In the genomic region with DNA sequence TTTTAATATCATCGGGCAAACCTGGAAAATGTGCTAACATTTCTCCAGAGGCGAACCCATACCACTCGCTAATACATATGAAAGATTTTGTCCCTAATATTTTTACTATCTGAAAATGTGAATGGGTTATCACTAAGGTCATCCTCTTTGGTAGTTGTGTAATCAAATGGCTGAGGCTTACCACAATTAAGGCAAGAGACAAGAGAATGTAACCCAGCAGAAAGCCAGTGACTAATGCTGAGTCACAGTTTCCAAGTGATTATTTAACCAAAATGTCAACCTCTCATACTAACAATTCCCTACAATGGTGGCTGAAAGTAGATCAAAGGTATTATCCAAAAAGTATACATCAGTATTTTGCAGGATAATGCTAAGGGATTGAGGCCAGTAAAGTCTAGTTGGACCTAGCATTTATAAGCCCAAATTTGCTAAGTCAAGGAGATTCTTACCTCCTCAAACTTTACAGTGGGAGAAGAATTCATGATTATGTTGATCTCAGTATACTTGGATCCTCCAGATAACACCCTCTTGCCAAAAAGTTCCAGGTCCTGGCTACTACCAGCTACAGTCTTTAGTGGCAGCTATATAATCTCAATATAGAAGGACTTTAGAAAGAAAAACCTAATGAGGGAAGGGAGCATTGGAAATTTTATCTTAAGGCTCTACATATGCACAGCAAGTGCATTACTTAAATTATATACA, we compare ENCODE assay signal across 8 cellular contexts. TPM values are rescaled to one million over a fixed set of nuclear protein-coding genes. Genes with fewer than 3 reads are reported as not detected.
A peak's percentile ranks its signal among the peaks of the same experiment; 100 is the strongest.
DNase-seq lines count a peak whose midpoint lies in the region; ATAC-seq and TF ChIP-seq lines count a peak whose summit lies in the region.

No MANE protein-coding gene starts in this region.

- no peak for TF ChIP-seq RAD21 in SK-N-SH (IDR thresholded peaks at IDR 0.05; ENCODE audit: low read length)

- intact Hi-C loops in A673 (cut with micrococcal nuclease; ENCODE audit: unreplicated experiment) (no loop called here), sciatic nerve (cut with DNase I) (no loop called here)

- peaks cover 34% of the 10 kb centered on the region for H3K79me2 ChIP-seq in SK-N-SH (ENCODE audit: insufficient read depth)

- H4K20me1 ChIP-seq in SK-N-SH (ENCODE audit: insufficient read depth): peaks cover 38% of the 10 kb centered on the region

- H3K27me3 ChIP-seq in A673 (replicated peaks; ENCODE audit: insufficient read depth, low read depth, low read length, poor library complexity): no peaks in the 10 kb centered on the region
- H3K27me3 ChIP-seq in SK-N-SH (ENCODE audit: insufficient read depth): no peaks in the 10 kb centered on the region

- TF ChIP-seq CTCF in A673 (conservative IDR thresholded peaks at IDR 0.05; ENCODE audit: low read depth, low read length) (no peak), SK-N-SH (IDR thresholded peaks at IDR 0.05) (no peak)

- DNase-seq in A673 (ENCODE audit: low spot score) (peak; percentile 86), SK-N-SH (no peak), fibroblast of gingiva (ENCODE audit: low read depth) (peak; percentile 80), sciatic nerve (ENCODE audit: low spot score) (no peak), NCI-H526 (lab: John Stamatoyannopoulos, UW) (no peak), cortex of kidney (lab: John Stamatoyannopoulos, UW) (no peak), cerebellar cortex (ENCODE audit: low spot score) (no peak)

- H3K36me3 ChIP-seq in A673 (ENCODE audit: insufficient read depth, low read length, poor library complexity, severe bottlenecking) (no peaks in the 10 kb centered on the region), SK-N-SH (replicated peaks in 1 of 2; ENCODE audit: control insufficient read depth in 1 of 2, insufficient read depth in 2 of 2, low read length in 1 of 2) (no peaks in the 10 kb centered on the region)

- H3K4me1 ChIP-seq in A673 (ENCODE audit: insufficient read depth, low read length, poor library complexity, severe bottlenecking): peaks cover 65% of the 10 kb centered on the region
- peaks cover 0 to 22% of the 10 kb centered on the region in 2 experiments; a peak in 3 of 4 replicates for H3K4me1 ChIP-seq in SK-N-SH (ENCODE audit: control insufficient read depth in 1 of 2, insufficient read depth in 2 of 2, low read depth in 1 of 2, low read length in 1 of 2)

- H3K4me3 ChIP-seq in A673 (ENCODE audit: low read depth, low read length, poor library complexity, severe bottlenecking) (no peak overlapping the region), SK-N-SH (ENCODE audit: low read depth in 2 of 2, low read length in 1 of 2) (no peak overlapping the region)

- TF ChIP-seq EP300 in SK-N-SH (IDR thresholded peaks at IDR 0.05; ENCODE audit: borderline replicate concordance in 1 of 2, low read depth in 1 of 2, low read length in 1 of 2): peak in 1 of 2 experiments; percentile 85; a peak in 1 of 4 replicates

- no peak overlapping the region for H2AFZ ChIP-seq in SK-N-SH (ENCODE audit: low read depth)

- H3K4me2 ChIP-seq in SK-N-SH: peak overlapping the region; percentile 9; the same call in 1 of the 2 replicates

- no peaks in the 10 kb centered on the region for H3K9me2 ChIP-seq in SK-N-SH

- CTCF ChIA-PET in A673 (lab: Charles Lee): no interaction called here
- CTCF ChIA-PET in SK-N-SH (lab: Yijun Ruan, JAX): interaction anchor here (1.0 to 1.2 kb wide), 3 partner anchors 10 to 33 kb away, joined by 3 to 6 read pairs (median 3); no protein-coding TSS in a partner anchor

- H3K9ac ChIP-seq in SK-N-SH: no peak overlapping the region

- ATAC-seq in GM19463 (IDR thresholded peaks at IDR 0.05; ENCODE audit: unreplicated experiment): peak; percentile 58
- ATAC-seq in sciatic nerve: peak; percentile 86

- H3K9me3 ChIP-seq in A673 (ENCODE audit: low read depth, low read length, poor library complexity, severe bottlenecking) (no peaks in the 10 kb centered on the region), SK-N-SH (no peaks in the 10 kb centered on the region)

- POLR2A ChIA-PET in A673 (lab: Charles Lee; ENCODE audit: low non-redundant PET) (no interaction called here), SK-N-SH (lab: Yijun Ruan, JAX) (no interaction called here)

- H3F3A ChIP-seq in SK-N-SH (replicated peaks; ENCODE audit: insufficient read depth): peaks cover 21% of the 10 kb centered on the region

- no TSS peak for BruUV-seq in A673 (replicated peaks; lab: Mats Ljungman, UMichigan)

- WGBS in SK-N-SH (ENCODE audit: low lambda C conversion rate): 34% methylated on average over 3 of the region's 3 CpGs

- H3K27ac ChIP-seq in A673 (ENCODE audit: low read depth, low read length, poor library complexity, severe bottlenecking): peak overlapping the region; percentile 71
- peak overlapping the region in 1 of 2 experiments; percentile 63; a peak in 3 of 4 replicates for H3K27ac ChIP-seq in SK-N-SH (ENCODE audit: low read depth in 2 of 2, low read length in 1 of 2)

TF ChIP-seq in SK-N-SH, 30 proteins besides CTCF, POLR2A, EP300 and RAD21 (continues in another document):
- TF ChIP-seq ZBTB33 (IDR thresholded peaks at IDR 0.05; ENCODE audit: borderline replicate concordance, low read depth) (peak; percentile 75; the same call in 1 of the 2 replicates), RFX5 (IDR thresholded peaks at IDR 0.05; ENCODE audit: low read length) (no peak), IRF3 (IDR thresholded peaks at IDR 0.05; ENCODE audit: low read depth, low read length) (no peak), TAF1 (IDR thresholded peaks at IDR 0.05; ENCODE audit: borderline replicate concordance, low read depth, low read length) (no peak), RXRA (IDR thresholded peaks at IDR 0.05; ENCODE audit: borderline replicate concordance, low read depth) (peak; percentile 90; the same call in 1 of the 2 replicates), POLR2AphosphoS5 (IDR thresholded peaks at IDR 0.05; ENCODE audit: low read depth, low read length) (peak; percentile 80; the same call in 1 of the 2 replicates), CHD2 (IDR thresholded peaks at IDR 0.05; ENCODE audit: low read length, partially characterized antibody) (no peak), RCOR1 (IDR thresholded peaks at IDR 0.05; ENCODE audit: low read length) (no peak), GATA2 (CRISPR knock-in tag; IDR thresholded peaks at IDR 0.05) (no peak), NFIC (IDR thresholded peaks at IDR 0.05; ENCODE audit: borderline replicate concordance) (peak; percentile 69; the same call in 1 of the 2 replicates), EZH2phosphoT487 (IDR thresholded peaks at IDR 0.05; ENCODE audit: borderline replicate concordance, low read depth) (no peak), MEF2A (IDR thresholded peaks at IDR 0.05; ENCODE audit: borderline replicate concordance, low read depth) (peak; percentile 42; the same call in 1 of the 2 replicates), TEAD4 (IDR thresholded peaks at IDR 0.05; ENCODE audit: borderline replicate concordance, insufficient read depth) (peak; percentile 81; the same call in 1 of the 2 replicates), YY1 (IDR thresholded peaks at IDR 0.05; ENCODE audit: low read depth) (0 out of 2 replicates have a peak, but pooled peaks have one; percentile 48), TCF12 (IDR thresholded peaks at IDR 0.05) (peak; percentile 91), SMC3 (IDR thresholded peaks at IDR 0.05; ENCODE audit: low read depth, low read length) (no peak), ELF1 (IDR thresholded peaks at IDR 0.05) (no peak)
- TF ChIP-seq, protein P1, sequence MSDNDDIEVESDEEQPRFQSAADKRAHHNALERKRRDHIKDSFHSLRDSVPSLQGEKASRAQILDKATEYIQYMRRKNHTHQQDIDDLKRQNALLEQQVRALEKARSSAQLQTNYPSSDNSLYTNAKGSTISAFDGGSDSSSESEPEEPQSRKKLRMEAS (IDR thresholded peaks at IDR 0.05; ENCODE audit: low read depth): peak; percentile 63; the same call in 1 of the 2 replicates
- TF ChIP-seq, protein P2, sequence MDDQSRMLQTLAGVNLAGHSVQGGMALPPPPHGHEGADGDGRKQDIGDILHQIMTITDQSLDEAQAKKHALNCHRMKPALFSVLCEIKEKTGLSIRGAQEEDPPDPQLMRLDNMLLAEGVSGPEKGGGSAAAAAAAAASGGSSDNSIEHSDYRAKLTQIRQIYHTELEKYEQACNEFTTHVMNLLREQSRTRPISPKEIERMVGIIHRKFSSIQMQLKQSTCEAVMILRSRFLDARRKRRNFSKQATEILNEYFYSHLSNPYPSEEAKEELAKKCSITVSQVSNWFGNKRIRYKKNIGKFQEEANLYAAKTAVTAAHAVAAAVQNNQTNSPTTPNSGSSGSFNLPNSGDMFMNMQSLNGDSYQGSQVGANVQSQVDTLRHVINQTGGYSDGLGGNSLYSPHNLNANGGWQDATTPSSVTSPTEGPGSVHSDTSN (IDR thresholded peaks at IDR 0.05): peak; percentile 91

RNA-seq across cellular contexts. Expression of gene SIK3, which starts 25.6 kb away (rescaled TPM):
- total RNA-seq in A673 (2021) (71.9 and 81.7 TPM in 2 replicates), sciatic nerve (68.9 TPM)
- 4.5 and 5.1 TPM in 2 replicates for polyA plus RNA-seq in SK-N-SH (2012; rRNA removed)
- 4.5 and 4.9 TPM in 2 replicates for polyA plus RNA-seq in SK-N-SH (2012; cell fraction: cytosol; rRNA removed)
- 14.0 and 15.9 TPM in 2 replicates for polyA plus RNA-seq in SK-N-SH (2012; cell fraction: nucleus; rRNA removed)

Comparison
In these comparisons a context has a peak if more than half of its experiments do, and no peak if none do; other contexts are left out.
1. DNase-seq: peak in A673 (single experiment) and fibroblast of gingiva (single experiment); none in SK-N-SH (single experiment), sciatic nerve (single experiment), NCI-H526 (0 of 2), cortex of kidney (single experiment) and cerebellar cortex (single experiment).